8 cellular contexts compared by ENCODE assay signal in the genomic region with DNA sequence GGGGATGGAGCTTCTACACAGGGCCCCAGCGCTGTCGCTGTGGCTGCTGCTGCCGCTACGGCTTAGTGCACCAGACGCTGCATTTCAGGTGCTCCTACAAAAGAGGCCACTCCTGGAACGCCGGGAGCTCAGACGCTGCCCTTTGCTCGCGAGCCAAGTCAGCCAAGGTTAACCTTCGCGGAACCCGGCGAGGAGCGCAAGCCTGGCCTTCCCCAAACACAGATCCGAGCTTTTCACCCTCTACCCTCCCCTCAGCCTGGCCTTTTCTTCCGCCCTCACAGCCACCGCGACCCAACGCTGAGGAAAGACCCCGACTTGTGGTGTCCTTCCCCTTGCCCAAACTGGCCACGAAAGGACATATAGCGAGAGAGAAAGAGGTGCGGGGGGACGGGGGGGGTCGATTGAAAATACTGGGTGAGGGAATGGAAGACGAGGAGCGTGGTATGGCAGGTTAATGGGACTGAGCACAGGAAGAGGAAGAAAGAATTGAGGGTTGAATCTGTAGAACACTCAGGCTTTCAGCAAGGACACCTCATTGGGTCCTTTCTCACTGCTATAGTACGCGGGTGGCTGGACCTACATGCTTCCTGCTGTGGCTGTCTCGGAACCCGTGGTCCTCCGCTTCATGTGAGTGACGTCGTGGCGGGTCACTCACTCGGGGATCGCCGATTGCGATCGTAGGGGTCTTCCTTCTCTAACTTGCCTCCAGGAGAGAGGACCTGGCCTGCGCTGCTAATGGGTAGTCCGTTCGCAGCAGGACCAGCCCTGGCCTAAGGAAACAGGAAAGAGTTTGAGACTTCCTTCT. TPM values are rescaled to one million over a fixed set of nuclear protein-coding genes. Genes with fewer than 3 reads are reported as not detected.
A peak's percentile ranks its signal among the peaks of the same experiment; 100 is the strongest.
DNase-seq lines count a peak whose midpoint lies in the region; ATAC-seq, FAIRE-seq and TF ChIP-seq lines count a peak whose summit lies in the region.

TSS of gene AIMP1 (plus strand) at position 583 of the 805 bp plus-strand sequence. CDS start 8,460 bp downstream, outside the sequence.
TSS of gene TBCK (minus strand) at position 242 of the 805 bp plus-strand sequence. CDS start 7,249 bp downstream, outside the sequence.

- no peak within 1 kb of the TSS for H2BK120ac ChIP-seq in H1 (replicated peaks; ENCODE audit: low read depth, low read length)

- TF ChIP-seq RAD21 in H1 (IDR thresholded peaks at IDR 0.05 in 1 of 2, conservative IDR thresholded peaks at IDR 0.05 in 1 of 2; ENCODE audit: low read depth in 2 of 2, low read length in 2 of 2), result no peak

- peak within 1 kb of the TSS; percentile 98; the same call in 1 of the 2 replicates for H4K8ac ChIP-seq in H1 (ENCODE audit: extremely low read depth, insufficient read depth, low read length)

- TF ChIP-seq POLR2A in H1 (IDR thresholded peaks at IDR 0.05; ENCODE audit: control extremely low read depth in 1 of 2, low read depth in 2 of 2, low read length in 2 of 2), result peak; percentile 91 to 98

- H2BK15ac ChIP-seq in H1 (ENCODE audit: low read length), result no peak within 1 kb of the TSS

- H4K91ac ChIP-seq in H1 (replicated peaks; ENCODE audit: insufficient read length, low read length), result peak within 1 kb of the TSS; percentile 92

- H3K4me1 ChIP-seq in H1 (replicated peaks in 1 of 4; ENCODE audit: control insufficient read depth in 3 of 4, insufficient read depth in 4 of 4, low read length in 3 of 4), result no peaks in the 10 kb centered on the region

- peak within 1 kb of the TSS; percentile 85 to 98 for H3K4me2 ChIP-seq in H1 (ENCODE audit: insufficient read depth in 1 of 2, low read depth in 2 of 2, low read length in 2 of 2)

- TF ChIP-seq CTCF in H1 (IDR thresholded peaks at IDR 0.05; ENCODE audit: control extremely low read depth in 1 of 3, insufficient read depth in 1 of 3, low read depth in 1 of 3, low read length in 3 of 3), result no peak

- H3K9ac ChIP-seq in H1 (replicated peaks in 1 of 4; ENCODE audit: extremely low read depth in 1 of 4, low read depth in 3 of 4, low read length in 3 of 4), result peak within 1 kb of the TSS; percentile 93 to 99 (median 98)

- peak within 1 kb of the TSS; percentile 96 for H4K5ac ChIP-seq in H1 (ENCODE audit: insufficient read length, low read depth, low read length)

- peaks cover 0 to 7% (median 2%) of the 10 kb centered on the region in 4 experiments; a peak in 2 of 8 replicates for H3K36me3 ChIP-seq in H1 (ENCODE audit: control insufficient read depth in 2 of 4, insufficient read depth in 4 of 4, low read length in 3 of 4)

- peak within 1 kb of the TSS; percentile 99 for H3K27ac ChIP-seq in H1 (ENCODE audit: low read depth, low read length)

- H4K20me1 ChIP-seq in H1 (replicated peaks in 1 of 2; ENCODE audit: control insufficient read depth in 1 of 2, insufficient read depth in 2 of 2, low read length in 2 of 2), result no peaks in the 10 kb centered on the region

- no peak within 1 kb of the TSS for H2AK5ac ChIP-seq in H1 (ENCODE audit: low read depth, low read length)

- no peak for TF ChIP-seq EP300 in H1 (IDR thresholded peaks at IDR 0.05; ENCODE audit: borderline replicate concordance in 1 of 2, low read depth in 2 of 2, low read length in 2 of 2)

- peak; percentile 79 for FAIRE-seq in H1 (lab: Jason Lieb, UNC)

- peak within 1 kb of the TSS; percentile 88 to 100 (median 98) for H3K4me3 ChIP-seq in H1 (ENCODE audit: extremely low read depth in 1 of 4, insufficient read depth in 2 of 4, low read depth in 3 of 4, low read length in 4 of 4)

- H3K79me1 ChIP-seq in H1 (ENCODE audit: low read depth, low read length), result peaks cover 2% of the 10 kb centered on the region; the same call in 1 of the 2 replicates

- no peak within 1 kb of the TSS for H3K14ac ChIP-seq in H1 (ENCODE audit: insufficient read length)

- H3K23me2 ChIP-seq in H1 (ENCODE audit: low read depth, low read length), result peaks cover 10% of the 10 kb centered on the region; the same call in 1 of the 2 replicates

- 1% methylated on average over 44 of the region's 44 CpGs; no CpG with 5 or more reads in 1 of the 2 experiments for WGBS in H1 (ENCODE audit: extremely low coverage in 1 of 2, insufficient coverage in 1 of 2, insufficient read length in 1 of 2, insufficient replicate concordance in 2 of 2, low coverage in 1 of 2, low lambda C conversion rate in 2 of 2, missing lambda C conversion rate in 1 of 2), 2 experiments

- peak within 1 kb of the TSS; percentile 97 for H2BK5ac ChIP-seq in H1 (ENCODE audit: low read depth, low read length)

- peak within 1 kb of the TSS; percentile 11 for H2BK12ac ChIP-seq in H1 (ENCODE audit: low read depth, low read length)

- POLR2A ChIA-PET in activated CD8-positive, alpha-beta memory T cell treated with anti-CD3 and anti-CD28 coated beads for 36 hours (lab: Charles Lee), result interaction anchor here (0.7 to 1.0 kb wide), 3 partner anchors 19 to 1404 kb away, joined by 3 to 4 read pairs (median 3); partner anchors contain the start of gene PAPSS1
- POLR2A ChIA-PET in H1 (lab: Charles Lee; ENCODE audit: partially characterized antibody), result interaction anchor here (0.8 to 1.6 kb wide), 8 partner anchors 10 to 94 kb away, joined by 3 to 13 read pairs (median 4); no protein-coding TSS in a partner anchor

- peaks cover 5 to 71% of the 10 kb centered on the region in 2 experiments; a peak in 3 of 4 replicates for H3K79me2 ChIP-seq in H1 (ENCODE audit: control insufficient read depth in 1 of 2, insufficient read depth in 2 of 2, low read length in 2 of 2)

- peak within 1 kb of the TSS; percentile 99 for H2AFZ ChIP-seq in H1 (ENCODE audit: low read length)

- CTCF ChIA-PET in activated CD8-positive, alpha-beta memory T cell treated with anti-CD3 and anti-CD28 coated beads for 36 hours (lab: Charles Lee), result no interaction called here
- CTCF ChIA-PET in H1 (lab: Charles Lee; ENCODE audit: partially characterized antibody), result interaction anchor here (1.0 to 1.8 kb wide), 5 partner anchors 11 to 197 kb away, joined by 3 to 7 read pairs (median 4); no protein-coding TSS in a partner anchor

- peak; percentile 74 for DNase-seq in COLO829 (ENCODE audit: low spot score)
- peak; percentile 93 for DNase-seq in HT-29 (ENCODE audit: low spot score)
- peak; percentile 66 for DNase-seq in NK-92 treated with Interleukin-12 subunit alpha and Interleukin-12 subunit beta, amount 100 ng/mL, for 24 hours (lab: John Stamatoyannopoulos, UW)
- peak; percentile 75 to 90 for DNase-seq in H1 (ENCODE audit: low read depth in 1 of 2, low spot score in 2 of 2)
- peak; percentile 94 for DNase-seq in medulla oblongata (ENCODE audit: extremely low spot score)
- DNase-seq in stimulated activated CD8-positive, alpha-beta memory T cell treated with anti-CD3 and anti-CD28 coated beads, Interleukin-12 subunit alpha, Interleukin-12 subunit beta, amount 100 ng/mL, for 1 hour (ENCODE audit: low read depth), result peak; percentile 77

- peak; percentile 85 for ATAC-seq in GM21360 (IDR thresholded peaks at IDR 0.05; ENCODE audit: unreplicated experiment)

- peaks cover 0 to 6% of the 10 kb centered on the region in 2 experiments; a peak in 1 of 4 replicates for H3K9me3 ChIP-seq in H1 (ENCODE audit: insufficient read depth in 2 of 2, low read depth in 1 of 2, low read length in 1 of 2)

- no peak within 1 kb of the TSS for H3K23ac ChIP-seq in H1 (ENCODE audit: insufficient read length)

- H3K18ac ChIP-seq in H1 (ENCODE audit: extremely low read depth, low read length), result peak within 1 kb of the TSS; percentile 86

- H2BK20ac ChIP-seq in H1 (ENCODE audit: low read length), result no peak within 1 kb of the TSS

- peak within 1 kb of the TSS; percentile 40 for H3K56ac ChIP-seq in H1 (replicated peaks; ENCODE audit: insufficient read length, low read depth, low read length)

- peak within 1 kb of the TSS; percentile 48 for H3K4ac ChIP-seq in H1 (replicated peaks; ENCODE audit: insufficient read length, low read depth, low read length)

- H3K27me3 ChIP-seq in H1 (replicated peaks in 1 of 4; ENCODE audit: control insufficient read depth in 3 of 4, extremely low read depth in 1 of 4, insufficient read depth in 3 of 4, low read length in 3 of 4), result no peaks in the 10 kb centered on the region

TF ChIP-seq in H1, 55 proteins besides CTCF, POLR2A, EP300 and RAD21 (continues in another document):
- no peak for TF ChIP-seq RFX5 (IDR thresholded peaks at IDR 0.05; ENCODE audit: borderline replicate concordance, low read depth, low read length)
- no peak for TF ChIP-seq TEAD4 (IDR thresholded peaks at IDR 0.05; ENCODE audit: low read depth, low read length)
- no peak for TF ChIP-seq JUND (IDR thresholded peaks at IDR 0.05; ENCODE audit: low read length)
- no peak for TF ChIP-seq CEBPB (IDR thresholded peaks at IDR 0.05; ENCODE audit: low read depth, low read length)
- TF ChIP-seq JUN (IDR thresholded peaks at IDR 0.05; ENCODE audit: low read depth, low read length), result no peak
- TF ChIP-seq MAFK (IDR thresholded peaks at IDR 0.05; ENCODE audit: low read depth, low read length), result no peak

RNA-seq across cellular contexts. Expression of gene AIMP1, which starts in this region (rescaled TPM):
- total RNA-seq in HT-29 (2014; rRNA removed; shearing (Covaris generic)), result 13.0 and 15.5 TPM in 2 replicates
- total RNA-seq in activated CD8-positive, alpha-beta memory T cell treated with anti-CD3 and anti-CD28 coated beads for 36 hours, result 10 to 100 TPM; 63.5 to 70.0 TPM
- 49.9 and 54.6 TPM in 2 replicates for total RNA-seq in H1 (2021; fragmentation: NEBNext Ultra II Directional; extraction: Animal tissue kit (Norgen Biotek cat#: 25700))
- polyA plus RNA-seq in H1 (2011; rRNA removed), result 3.6 and 7.9 TPM in 2 replicates
- polyA plus RNA-seq in H1 (2011; cell fraction: cytosol; rRNA removed), result 17.2 TPM
- 1.9 TPM for polyA plus RNA-seq in H1 (2011; cell fraction: nucleus; rRNA removed)
- 22.5 to 47.3 TPM (median 25.4 TPM) in 4 replicates for polyA plus RNA-seq in H1 (2012, experiment 1 of 2)
- 3.7 TPM for polyA plus RNA-seq in H1 (2012, experiment 2 of 2)
- 115 TPM for polyA plus RNA-seq in H1 (2013, experiment 1 of 2)
- polyA plus RNA-seq in H1 (2013, experiment 2 of 2), result 144 TPM
- polyA minus RNA-seq in H1 (2011; rRNA and poly(A)+ RNA removed), result 3.2 TPM in 2 replicates
- 5.1 TPM for polyA minus RNA-seq in H1 (2011; cell fraction: cytosol; rRNA and poly(A)+ RNA removed)
- polyA minus RNA-seq in H1 (2011; cell fraction: nucleus; rRNA and poly(A)+ RNA removed), result 5.8 TPM

RNA-seq across cellular contexts. Expression of gene TBCK, which starts in this region (rescaled TPM):
- 11.1 and 16.2 TPM in 2 replicates for total RNA-seq in HT-29 (2014; rRNA removed; shearing (Covaris generic))
- 10 to 100 TPM; 21.2 to 22.2 TPM for total RNA-seq in activated CD8-positive, alpha-beta memory T cell treated with anti-CD3 and anti-CD28 coated beads for 36 hours
- 16.0 and 18.7 TPM in 2 replicates for total RNA-seq in H1 (2021; fragmentation: NEBNext Ultra II Directional; extraction: Animal tissue kit (Norgen Biotek cat#: 25700))
- 10.2 and 10.5 TPM in 2 replicates for polyA plus RNA-seq in H1 (2011; rRNA removed)
- polyA plus RNA-seq in H1 (2011; cell fraction: cytosol; rRNA removed), result 12.2 TPM
- polyA plus RNA-seq in H1 (2011; cell fraction: nucleus; rRNA removed), result 38.7 TPM
- 6.7 to 11.1 TPM (median 8.5 TPM) in 4 replicates for polyA plus RNA-seq in H1 (2012, experiment 1 of 2)
- polyA plus RNA-seq in H1 (2012, experiment 2 of 2), result 0.75 TPM
- polyA plus RNA-seq in H1 (2013, experiment 1 of 2), result 7.9 TPM
- polyA plus RNA-seq in H1 (2013, experiment 2 of 2), result 7.0 TPM
- polyA minus RNA-seq in H1 (2011; rRNA and poly(A)+ RNA removed), result 39.5 and 49.2 TPM in 2 replicates
- polyA minus RNA-seq in H1 (2011; cell fraction: cytosol; rRNA and poly(A)+ RNA removed), result 21.1 TPM
- 142 TPM for polyA minus RNA-seq in H1 (2011; cell fraction: nucleus; rRNA and poly(A)+ RNA removed)

Comparison
In these comparisons a context has a peak if more than half of its experiments do, and no peak if none do; other contexts are left out.
1. Peak in every context shown above with its lines: DNase-seq, ATAC-seq, H3K4me3 ChIP-seq and H3K27ac ChIP-seq.